ENCODE assay signal across 19 cellular contexts in the genomic region with DNA sequence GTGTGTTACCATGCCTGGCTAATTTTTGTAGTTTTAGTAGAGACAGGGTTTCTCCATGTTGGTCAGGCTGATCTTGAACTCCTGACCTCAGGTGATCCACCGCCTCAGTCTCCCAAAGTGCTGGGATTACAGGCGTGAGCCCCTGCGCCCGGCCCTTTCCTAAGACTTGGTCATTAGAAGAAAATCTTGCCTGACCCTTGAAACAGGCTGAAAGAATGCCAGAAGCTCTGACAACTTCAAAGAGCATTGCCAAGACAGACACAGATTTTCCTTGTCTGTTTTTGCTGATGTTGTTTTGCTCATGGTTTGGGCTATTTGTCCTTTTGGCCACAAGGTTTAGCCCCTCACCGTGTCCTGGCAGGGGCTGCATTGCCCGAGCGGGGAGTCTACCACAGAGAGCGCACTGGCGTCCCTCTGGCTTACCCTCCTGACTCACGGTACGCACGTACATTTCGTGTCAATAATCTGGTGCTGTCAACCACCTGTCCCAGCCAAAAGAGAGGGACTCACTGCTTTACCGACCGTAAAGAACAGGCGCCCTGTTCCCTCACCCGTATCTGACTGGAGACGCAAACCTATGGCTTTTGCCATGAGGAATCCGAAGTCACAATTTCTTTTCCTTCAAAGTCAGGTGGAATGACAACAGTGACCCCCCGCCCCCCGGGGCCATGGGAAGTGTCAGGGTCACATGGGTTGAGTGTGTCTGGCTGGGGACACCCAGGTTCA. TPM values are rescaled to one million over a fixed set of nuclear protein-coding genes. Genes with fewer than 3 reads are reported as not detected.
A peak's percentile ranks its signal among the peaks of the same experiment; 100 is the strongest.
DNase-seq lines count a peak whose midpoint lies in the region; ATAC-seq, FAIRE-seq and TF ChIP-seq lines count a peak whose summit lies in the region.
"Had no signal": no experiment of that assay in that cellular context is flagged by ENCODE, and none has a peak within 500 bp of the region (broad histone marks: within the 10 kb centered on the region; RNA-seq: fewer than 3 reads in every experiment).

No MANE protein-coding gene starts in this region.

- H3K9me2 ChIP-seq in SK-N-SH = no peaks in the 10 kb centered on the region

- 77 to 84% methylated on average over 21 of the region's 21 CpGs for WGBS in aorta, 2 donors
- WGBS in SK-N-SH (ENCODE audit: low lambda C conversion rate) = 78% methylated on average over 21 of the region's 21 CpGs
- 39 to 67% (median 63%) methylated on average over 21 of the region's 21 CpGs for WGBS in small intestine, 3 donors

- no peaks in the 10 kb centered on the region for H3K27me3 ChIP-seq in fibroblast of lung (ENCODE audit: control insufficient read depth, insufficient read depth, low read length)
- no peaks in the 10 kb centered on the region for H3K27me3 ChIP-seq in aorta (ENCODE audit: control insufficient read depth in 1 of 2, insufficient read depth in 2 of 2, low read length in 1 of 2)
- H3K27me3 ChIP-seq in SK-N-SH (ENCODE audit: insufficient read depth) = no peaks in the 10 kb centered on the region
- H3K27me3 ChIP-seq in small intestine (ENCODE audit: control insufficient read depth in 2 of 2, insufficient read depth in 2 of 2, low read length in 2 of 2) = no peaks in the 10 kb centered on the region
- H3K27me3 ChIP-seq: uterus had no signal

- CTCF ChIA-PET in SK-N-SH (lab: Yijun Ruan, JAX) = interaction anchor here (0.8 kb wide), 1 partner anchor 68 kb away, joined by 4 read pairs; no protein-coding TSS in a partner anchor

- H3K9me3 ChIP-seq in fibroblast of lung (ENCODE audit: control insufficient read depth, insufficient read depth, low read depth, low read length) (no peaks in the 10 kb centered on the region), aorta (ENCODE audit: control insufficient read depth, low read length) (no peaks in the 10 kb centered on the region), SK-N-SH (peaks cover 4% of the 10 kb centered on the region; the same call in 1 of the 2 replicates), small intestine (ENCODE audit: control insufficient read depth, low read depth) (no peaks in the 10 kb centered on the region)
- H3K9me3 ChIP-seq: uterus had no signal

- H3F3A ChIP-seq in SK-N-SH (replicated peaks; ENCODE audit: insufficient read depth) = peaks cover under 1% of the 10 kb centered on the region

- no peaks in the 10 kb centered on the region for H3K79me2 ChIP-seq in fibroblast of lung (ENCODE audit: control insufficient read depth, insufficient read depth, low read length)
- H3K79me2 ChIP-seq in SK-N-SH (ENCODE audit: insufficient read depth) = no peaks in the 10 kb centered on the region

- no peak overlapping the region for H3K9ac ChIP-seq in fibroblast of lung (ENCODE audit: insufficient read depth, low read length)
- H3K9ac ChIP-seq in SK-N-SH = no peak overlapping the region

- H3K27ac ChIP-seq in fibroblast of lung (ENCODE audit: insufficient read depth, low read length) = no peak overlapping the region
- no peak overlapping the region for H3K27ac ChIP-seq in aorta (ENCODE audit: low read depth in 1 of 2, low read length in 2 of 2)
- H3K27ac ChIP-seq in SK-N-SH (ENCODE audit: low read depth in 2 of 2, low read length in 1 of 2) = no peak overlapping the region
- H3K27ac ChIP-seq in small intestine (ENCODE audit: low read depth in 1 of 2, low read length in 1 of 2) = no peak overlapping the region
- H3K27ac ChIP-seq: C4-2B had no signal

- H3K4me1 Mint-ChIP-seq in nephron progenitor cell = peaks cover 16% of the 10 kb centered on the region

- H3K36me3 ChIP-seq in fibroblast of lung (ENCODE audit: control insufficient read depth, insufficient read depth, low read length) (no peaks in the 10 kb centered on the region), aorta (ENCODE audit: control insufficient read depth in 1 of 2, insufficient read depth in 2 of 2, low read length in 1 of 2) (no peaks in the 10 kb centered on the region), SK-N-SH (replicated peaks in 1 of 2; ENCODE audit: control insufficient read depth in 1 of 2, insufficient read depth in 2 of 2, low read length in 1 of 2) (peaks cover 0 to 10% of the 10 kb centered on the region in 2 experiments), small intestine (ENCODE audit: control insufficient read depth in 2 of 2, insufficient read depth in 2 of 2, low read length in 2 of 2) (no peaks in the 10 kb centered on the region)
- H3K36me3 ChIP-seq: uterus had no signal

- ATAC-seq in Right ventricle myocardium inferior (peak; percentile 27), left cardiac atrium (no peak), aorta (ENCODE audit: low FRiP score) (no peak)

- TF ChIP-seq CTCF in fibroblast of lung (conservative IDR thresholded peaks at IDR 0.05 in 1 of 2, IDR thresholded peaks at IDR 0.05 in 1 of 2; ENCODE audit: low read depth in 1 of 2, low read length in 2 of 2) (no peak), nephron progenitor cell (IDR thresholded peaks at IDR 0.05) (no peak), SK-N-SH (IDR thresholded peaks at IDR 0.05) (no peak)

- POLR2A ChIA-PET in SK-N-SH (lab: Yijun Ruan, JAX) = no interaction called here

- H3K4me3 Mint-ChIP-seq in nephron progenitor cell = peak overlapping the region; percentile 38

- FAIRE-seq in small intestine (lab: Jason Lieb, UNC) = no peak
- FAIRE-seq: endothelial cell of umbilical vein had no signal

- TF ChIP-seq RAD21 in SK-N-SH (IDR thresholded peaks at IDR 0.05; ENCODE audit: low read length) = no peak

- H3K27ac Mint-ChIP-seq in nephron progenitor cell = no peak overlapping the region

- H3K4me2 ChIP-seq in fibroblast of lung (ENCODE audit: extremely low read depth, insufficient read depth, low read length) = peak overlapping the region; percentile 55
- H3K4me2 ChIP-seq in SK-N-SH = no peak overlapping the region

- H2AFZ ChIP-seq in fibroblast of lung (ENCODE audit: low read length) (no peak overlapping the region), SK-N-SH (ENCODE audit: low read depth) (no peak overlapping the region)

- H4K20me1 ChIP-seq in fibroblast of lung (ENCODE audit: control insufficient read depth, extremely low read depth, insufficient read depth, low read length) = no peaks in the 10 kb centered on the region
- no peaks in the 10 kb centered on the region for H4K20me1 ChIP-seq in SK-N-SH (ENCODE audit: insufficient read depth)

- peaks cover 10% of the 10 kb centered on the region for H3K4me1 ChIP-seq in fibroblast of lung (ENCODE audit: control insufficient read depth, extremely low read depth, insufficient read depth, low read length)
- no peaks in the 10 kb centered on the region for H3K4me1 ChIP-seq in aorta (ENCODE audit: control insufficient read depth in 1 of 2, insufficient read depth in 2 of 2, low read length in 2 of 2)
- no peaks in the 10 kb centered on the region for H3K4me1 ChIP-seq in SK-N-SH (ENCODE audit: control insufficient read depth in 1 of 2, insufficient read depth in 2 of 2, low read depth in 1 of 2, low read length in 1 of 2)
- no peaks in the 10 kb centered on the region for H3K4me1 ChIP-seq in small intestine (ENCODE audit: control insufficient read depth in 2 of 2, insufficient read depth in 1 of 2, low read depth in 1 of 2, low read length in 1 of 2)
- H3K4me1 ChIP-seq: uterus had no signal

- H3K36me3 Mint-ChIP-seq in nephron progenitor cell (ENCODE audit: low read depth) = peaks cover 27% of the 10 kb centered on the region

- no peak overlapping the region for H3K4me3 ChIP-seq in fibroblast of lung (replicated peaks in 1 of 4; ENCODE audit: control extremely low read depth in 1 of 4, insufficient read depth in 1 of 4, low read depth in 3 of 4, low read length in 4 of 4)
- no peak overlapping the region for H3K4me3 ChIP-seq in aorta (ENCODE audit: low read length in 2 of 2)
- no peak overlapping the region for H3K4me3 ChIP-seq in SK-N-SH (ENCODE audit: low read depth in 2 of 2, low read length in 1 of 2)
- no peak overlapping the region for H3K4me3 ChIP-seq in small intestine (ENCODE audit: low read depth in 1 of 2, low read length in 2 of 2)
- H3K4me3 ChIP-seq: uterus had no signal

- peak; percentile 21 for DNase-seq in Right ventricle myocardium inferior (ENCODE audit: missing footprints)
- no peak for DNase-seq in left cardiac atrium
- peak; percentile 16 to 40 for DNase-seq in fibroblast of lung (ENCODE audit: low read depth in 2 of 2)
- DNase-seq in nephron progenitor cell = no peak
- DNase-seq in aorta = peak; percentile 17 to 50
- no peak for DNase-seq in stimulated activated CD4-positive, alpha-beta T cell treated with anti-CD3 and anti-CD28 coated beads, Interleukin-12 subunit alpha, Interleukin-12 subunit beta, amount 100 ng/mL, for 4 hours
- no peak for DNase-seq in SK-N-SH
- no peak for DNase-seq in small intestine
- DNase-seq: activated CD4-positive, alpha-beta T cell treated with anti-CD3 and anti-CD28 coated beads for 1 hour; activated CD8-positive, alpha-beta memory T cell treated with anti-CD3 and anti-CD28 coated beads for 24 hours; foreskin melanocyte; GF-D8; NCI-H1092 treated with DMSO at 0.1 percent for 48 hours; NCI-H2081 treated with DMSO at 0.1 percent for 48 hours; NCI-H524 treated with DMSO at 0.1 percent for 48 hours; PC-3 had no signal

- H3K9me3 Mint-ChIP-seq in nephron progenitor cell = peaks cover 43% of the 10 kb centered on the region

- H3K27me3 Mint-ChIP-seq in nephron progenitor cell (ENCODE audit: low read depth, poor library complexity) = peaks cover 27% of the 10 kb centered on the region

- no peak for TF ChIP-seq EP300 in SK-N-SH (IDR thresholded peaks at IDR 0.05; ENCODE audit: borderline replicate concordance in 1 of 2, low read depth in 1 of 2, low read length in 1 of 2)

- intact Hi-C loops in Right ventricle myocardium inferior (cut with DNase I) (no loop called here), left cardiac atrium (cut with DNase I) (no loop called here), aorta (cut with DNase I) (no loop called here)

TF ChIP-seq in SK-N-SH, 30 proteins besides CTCF, POLR2A, EP300 and RAD21 (continues in another document):
- TF ChIP-seq YY1 (IDR thresholded peaks at IDR 0.05; ENCODE audit: low read depth) = no peak
- TF ChIP-seq, protein P1, sequence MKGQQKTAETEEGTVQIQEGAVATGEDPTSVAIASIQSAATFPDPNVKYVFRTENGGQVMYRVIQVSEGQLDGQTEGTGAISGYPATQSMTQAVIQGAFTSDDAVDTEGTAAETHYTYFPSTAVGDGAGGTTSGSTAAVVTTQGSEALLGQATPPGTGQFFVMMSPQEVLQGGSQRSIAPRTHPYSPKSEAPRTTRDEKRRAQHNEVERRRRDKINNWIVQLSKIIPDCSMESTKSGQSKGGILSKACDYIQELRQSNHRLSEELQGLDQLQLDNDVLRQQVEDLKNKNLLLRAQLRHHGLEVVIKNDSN (IDR thresholded peaks at IDR 0.05; ENCODE audit: borderline replicate concordance, low read depth) = no peak

RNA-seq across cellular contexts. Expression of a gene that starts 10.1 kb away (rescaled TPM):
- total RNA-seq in Right ventricle myocardium inferior = 108 TPM
- 10 to 100 TPM; 74.4 to 95.3 TPM for total RNA-seq in left cardiac atrium
- 21.1 and 24.6 TPM in 2 replicates for total RNA-seq in fibroblast of lung
- polyA plus RNA-seq in fibroblast of lung = 36.3 and 39.9 TPM in 2 replicates
- polyA plus RNA-seq in fibroblast of lung (2012) = 28.9 and 30.0 TPM in 2 replicates
- 25.3 and 34.8 TPM in 2 replicates for polyA minus RNA-seq in fibroblast of lung (ENCODE audit: low replicate concordance)
- 100 to 1,000 TPM in 1 of 2 donors, 10 to 100 TPM in 1; 66.4 to 112 TPM for total RNA-seq in aorta
- polyA plus RNA-seq in aorta = 10 to 100 TPM; 37.7 to 43.4 TPM
- 12.0 and 12.9 TPM in 2 replicates for polyA plus RNA-seq in SK-N-SH (2012; rRNA removed)
- 11.2 and 11.8 TPM in 2 replicates for polyA plus RNA-seq in SK-N-SH (2012; cell fraction: cytosol; rRNA removed)
- polyA plus RNA-seq in SK-N-SH (2012; cell fraction: nucleus; rRNA removed) = 9.6 and 10.9 TPM in 2 replicates
- polyA plus RNA-seq in small intestine = 10 to 100 TPM; 22.4 to 25.0 (median 23.2) TPM

Comparison
In these comparisons a context has a peak if more than half of its experiments do, and no peak if none do; other contexts are left out.
1. DNase-seq: peak in Right ventricle myocardium inferior (single experiment), fibroblast of lung (2 of 2) and aorta (2 of 2); none in left cardiac atrium (single experiment), nephron progenitor cell (single experiment), stimulated activated CD4-positive, alpha-beta T cell treated with anti-CD3 and anti-CD28 coated beads, Interleukin-12 subunit alpha, Interleukin-12 subunit beta, amount 100 ng/mL, for 4 hours (single experiment), SK-N-SH (single experiment) and small intestine (single experiment).